2 cellular contexts compared by ENCODE assay signal in genomic region chr17:19019041-19019941, GRCh38.
TF ChIP-seq lines count a peak whose summit lies in the region.

No MANE protein-coding gene starts in this region.

TF ChIP-seq in HEK293, 187 proteins besides CTCF, POLR2A, EP300 and RAD21 (continued from another document):
- TF ChIP-seq ZNF658 (tag by site-specific recombination; IDR thresholded peaks at IDR 0.05): no peak
- peak; percentile 44; the same call in 1 of the 2 replicates for TF ChIP-seq ZNF398 (tag by site-specific recombination; IDR thresholded peaks at IDR 0.05)
- no peak for TF ChIP-seq ZNF488 (tag by site-specific recombination; IDR thresholded peaks at IDR 0.05)
- peak; percentile 77 for TF ChIP-seq EGR2 (tag by site-specific recombination; IDR thresholded peaks at IDR 0.05; ENCODE audit: low read depth)
- TF ChIP-seq ZNF366 (tag by site-specific recombination; conservative IDR thresholded peaks at IDR 0.05): no peak
- TF ChIP-seq KLF1 (tag by site-specific recombination; IDR thresholded peaks at IDR 0.05): peak; percentile 79
- no peak for TF ChIP-seq ZNF624 (tag by site-specific recombination; IDR thresholded peaks at IDR 0.05)
- TF ChIP-seq ZNF423 (tag by site-specific recombination; IDR thresholded peaks at IDR 0.05): peak; percentile 44; the same call in 1 of the 2 replicates
- no peak for TF ChIP-seq OSR2 (tag by site-specific recombination; IDR thresholded peaks at IDR 0.05)
- no peak for TF ChIP-seq ZNF174 (tag by site-specific recombination; IDR thresholded peaks at IDR 0.05)
- TF ChIP-seq ZFHX2 (tag by site-specific recombination; conservative IDR thresholded peaks at IDR 0.05): peak; percentile 85
- no peak for TF ChIP-seq SP7 (tag by site-specific recombination; IDR thresholded peaks at IDR 0.05)
- peak; percentile 32; the same call in 1 of the 2 replicates for TF ChIP-seq PATZ1 (tag by site-specific recombination; IDR thresholded peaks at IDR 0.05)
- TF ChIP-seq KLF10 (tag by site-specific recombination; IDR thresholded peaks at IDR 0.05): no peak
- no peak for TF ChIP-seq ZNF114 (tag by site-specific recombination; IDR thresholded peaks at IDR 0.05)
- TF ChIP-seq ZNF704 (tag by site-specific recombination; IDR thresholded peaks at IDR 0.05): no peak
- TF ChIP-seq MZF1 (tag by site-specific recombination; IDR thresholded peaks at IDR 0.05; ENCODE audit: borderline replicate concordance): no peak
- no peak for TF ChIP-seq ZNF426 (tag by site-specific recombination; IDR thresholded peaks at IDR 0.05)
- TF ChIP-seq BCL11B (tag by site-specific recombination; IDR thresholded peaks at IDR 0.05; ENCODE audit: low read depth): 0 out of 2 replicates have a peak, but pooled peaks have one; percentile 11
- no peak for TF ChIP-seq KLF16 (tag by site-specific recombination; IDR thresholded peaks at IDR 0.05)
- no peak for TF ChIP-seq ZNF785 (tag by site-specific recombination; IDR thresholded peaks at IDR 0.05)
- TF ChIP-seq ZNF211 (tag by site-specific recombination; IDR thresholded peaks at IDR 0.05; ENCODE audit: low read depth): no peak
- TF ChIP-seq ZIC2 (tag by site-specific recombination; IDR thresholded peaks at IDR 0.05): peak; percentile 77

TF ChIP-seq in K562, 482 proteins besides CTCF, POLR2A, EP300 and RAD21 (continued from another document):
- TF ChIP-seq ZBTB7A (IDR thresholded peaks at IDR 0.05; ENCODE audit: borderline replicate concordance, control insufficient read depth, low read depth, low read length) (peak; percentile 52), BDP1 (IDR thresholded peaks at IDR 0.05; ENCODE audit: insufficient read depth, insufficient read length) (no peak), VEZF1 (CRISPR knock-in tag; IDR thresholded peaks at IDR 0.05) (0 out of 2 replicates have a peak, but pooled peaks have one; percentile 16)
